Comparison of ENCODE assay signal across 1 cellular context in genomic region chr1:215523128-215523861, GRCh38.
TF ChIP-seq lines count a peak whose summit lies in the region.

No MANE protein-coding gene starts in this region.

TF ChIP-seq in SK-N-SH treated with all-trans-retinoic acid at 6 μM for 48 hours, 23 proteins besides CTCF, POLR2A, EP300 and RAD21 (continued from another document):
- no peak for TF ChIP-seq CREB5 (CRISPR knock-in tag; IDR thresholded peaks at IDR 0.05; ENCODE audit: low read depth)
- TF ChIP-seq ZFP3 (CRISPR knock-in tag; IDR thresholded peaks at IDR 0.05): no peak
